In genomic region chr19:32224371-32225244, GRCh38 we compare ENCODE assay signal across 1 cellular context.
A peak's percentile ranks its signal among the peaks of the same experiment; 100 is the strongest.
TF ChIP-seq lines count a peak whose summit lies in the region.

No MANE protein-coding gene starts in this region.

TF ChIP-seq in GM12878, 131 proteins besides CTCF, POLR2A, EP300 and RAD21 (continued from another document):
- TF ChIP-seq HSF1 (IDR thresholded peaks at IDR 0.05; ENCODE audit: low read depth, low read length), result no peak
- TF ChIP-seq MAX (IDR thresholded peaks at IDR 0.05; ENCODE audit: low read depth, low read length), result no peak
- TF ChIP-seq NR2C1 (IDR thresholded peaks at IDR 0.05), result no peak
- TF ChIP-seq ZBTB4 (CRISPR knock-in tag; IDR thresholded peaks at IDR 0.05), result no peak
- TF ChIP-seq ZNF687 (IDR thresholded peaks at IDR 0.05), result no peak
- TF ChIP-seq GABPA (IDR thresholded peaks at IDR 0.05; ENCODE audit: low read depth), result no peak
- no peak for TF ChIP-seq CUX1 (IDR thresholded peaks at IDR 0.05; ENCODE audit: insufficient replicate concordance, low read depth, low read length)
- no peak for TF ChIP-seq CBX5 (IDR thresholded peaks at IDR 0.05; ENCODE audit: low read depth)
- TF ChIP-seq CHD2 (IDR thresholded peaks at IDR 0.05; ENCODE audit: borderline replicate concordance, low read depth, low read length), result no peak
- TF ChIP-seq HCFC1 (IDR thresholded peaks at IDR 0.05; ENCODE audit: low read length), result no peak
- TF ChIP-seq MLLT1 (IDR thresholded peaks at IDR 0.05), result no peak
- no peak for TF ChIP-seq FOXM1 (IDR thresholded peaks at IDR 0.05; ENCODE audit: low read depth, low read length)
- no peak for TF ChIP-seq NFYA (IDR thresholded peaks at IDR 0.05; ENCODE audit: borderline replicate concordance, low read depth, low read length)
- TF ChIP-seq KLF5 (IDR thresholded peaks at IDR 0.05; ENCODE audit: partially characterized antibody), result no peak
- no peak for TF ChIP-seq IRF5 (IDR thresholded peaks at IDR 0.05; ENCODE audit: borderline replicate concordance)
- no peak for TF ChIP-seq SRF (IDR thresholded peaks at IDR 0.05; ENCODE audit: low read depth in 2 of 2, low read length in 2 of 2)
- peak; percentile 73 for TF ChIP-seq SMC3 (IDR thresholded peaks at IDR 0.05; ENCODE audit: borderline replicate concordance, low read length)
- TF ChIP-seq EGR1 (IDR thresholded peaks at IDR 0.05; ENCODE audit: borderline replicate concordance in 1 of 2, low read depth in 2 of 2, low read length in 2 of 2), result no peak
- no peak for TF ChIP-seq HDAC2 (IDR thresholded peaks at IDR 0.05)
- TF ChIP-seq EED (IDR thresholded peaks at IDR 0.05; ENCODE audit: low read depth), result no peak
TF ChIP-seq in GM12878: peak in this region for 4.
